26 cellular contexts compared by ENCODE assay signal in the genomic region with DNA sequence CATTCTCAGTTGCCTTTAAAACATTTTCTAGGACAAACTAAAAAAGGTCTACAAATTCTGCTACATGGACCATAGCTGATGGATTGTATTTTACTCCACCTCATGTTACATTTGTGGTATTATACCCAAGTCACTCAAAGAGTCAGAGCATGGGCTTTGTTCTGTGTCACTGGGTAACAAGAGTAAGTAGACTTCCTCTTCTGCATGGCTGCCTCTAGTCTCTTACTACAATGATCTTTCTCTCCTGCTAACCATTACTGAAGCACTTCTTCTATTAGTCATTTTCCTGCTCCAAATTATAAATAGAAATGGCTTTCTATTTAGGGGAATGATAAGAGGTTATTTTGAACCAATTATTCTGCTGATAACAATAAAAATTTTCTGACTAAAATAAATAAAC.
"Had no signal": no experiment of that assay in that cellular context is flagged by ENCODE, and none has a peak within 500 bp of the region (broad histone marks: within the 10 kb centered on the region; RNA-seq: fewer than 3 reads in every experiment).

No MANE protein-coding gene starts in this region.

- H3K36me3 ChIP-seq: ascending aorta, brain microvascular endothelial cell, cardiac muscle cell, SJSA1 had no signal

- DNase-seq: activated CD4-positive, alpha-beta T cell treated with anti-CD3 and anti-CD28 coated beads for 48 hours; activated CD4-positive, alpha-beta T cell treated with anti-CD3 and anti-CD28 coated beads, Interleukin-2, amount 50 U/mL, for 4 hours; activated CD4-positive, CD25-positive, alpha-beta regulatory T cell treated with anti-CD3 and anti-CD28 coated beads, Interleukin-2, amount 50 U/mL, for 72 hours; activated CD8-positive, alpha-beta memory T cell treated with anti-CD3 and anti-CD28 coated beads, Interleukin-2, amount 50 U/mL, for 48 hours; activated CD8-positive, alpha-beta T cell treated with anti-CD3 and anti-CD28 coated beads, Interleukin-2, amount 10 ng/mL, durations not matched to agents 7 days and 5 days; activated T-cell treated with anti-CD3 and anti-CD28 coated beads, Interleukin-2, amount 50 U/mL, for 1 hour; brain microvascular endothelial cell; Karpas-422; NCI-H1092; NCI-H1417; NCI-H1694; NCI-H2029; NCI-H2107; NCI-H345; NCI-H510A; NCI-H526 treated with DMSO at 0.1 percent for 48 hours; NCI-H82; OCI-M1; SHP77; SW 1271 had no signal

- H3K27ac ChIP-seq: ascending aorta, brain microvascular endothelial cell, cardiac muscle cell, SJSA1 had no signal

- H3K4me1 ChIP-seq: ascending aorta, SJSA1 had no signal

- H3K4me3 ChIP-seq: ascending aorta, cardiac muscle cell, SJSA1 had no signal

- ATAC-seq: activated CD8-positive, alpha-beta T cell treated with anti-CD3 and anti-CD28 coated beads, Interleukin-2, amount 10 ng/mL, durations not matched to agents 7 days and 5 days; Panc1; SK-N-SH treated with all-trans-retinoic acid at 6 μM for 48 hours; WTC11 had no signal

- H3K27me3 ChIP-seq: ascending aorta, brain microvascular endothelial cell, cardiac muscle cell, SJSA1 had no signal
